ENCODE assay signal across 1 cellular context in genomic region chr3:136900694-136901093, GRCh38. TPM values are rescaled to one million over a fixed set of nuclear protein-coding genes. Genes with fewer than 3 reads are reported as not detected.
"Had no signal": no experiment of that assay in that cellular context is flagged by ENCODE, and none has a peak within 500 bp of the region (broad histone marks: within the 10 kb centered on the region; RNA-seq: fewer than 3 reads in every experiment).

No MANE protein-coding gene starts in this region.

RNA-seq across cellular contexts. Expression of gene IL20RB, which starts 57.1 kb away (rescaled TPM):
- total RNA-seq: epithelial cell of proximal tubule had no signal
